In genomic region chr11:77068461-77069335, GRCh38 we compare ENCODE assay signal across 19 cellular contexts. TPM values are rescaled to one million over a fixed set of nuclear protein-coding genes. Genes with fewer than 3 reads are reported as not detected.
DNase-seq lines count a peak whose midpoint lies in the region; ATAC-seq and TF ChIP-seq lines count a peak whose summit lies in the region.
"Had no signal": no experiment of that assay in that cellular context is flagged by ENCODE, and none has a peak within 500 bp of the region (broad histone marks: within the 10 kb centered on the region; RNA-seq: fewer than 3 reads in every experiment).

No MANE protein-coding gene starts in this region.

- H3K9me3 ChIP-seq in BLaER1 (no peaks in the 10 kb centered on the region), H9 (ENCODE audit: control insufficient read depth, low read depth, low read length) (no peaks in the 10 kb centered on the region), neuronal stem cell (replicated peaks in 1 of 2; ENCODE audit: control insufficient read depth in 2 of 2, insufficient read depth in 1 of 2, low read depth in 1 of 2, low read length in 2 of 2) (no peaks in the 10 kb centered on the region), OCI-LY7 (ENCODE audit: low read length) (no peaks in the 10 kb centered on the region)
- H3K9me3 ChIP-seq: BE2C, lower lobe of right lung, psoas muscle, SJSA1, upper lobe of left lung had no signal

- peaks cover 10% of the 10 kb centered on the region for H3K23me2 ChIP-seq in H9 (ENCODE audit: insufficient read length, low read depth, low read length, poor library complexity, severe bottlenecking)

- BruUV-seq in OCI-LY7 (replicated peaks; lab: Mats Ljungman, UMichigan) = no TSS peak

- H3K4ac ChIP-seq in H9 (ENCODE audit: low read depth, low read length) = no peak overlapping the region
- H3K4ac ChIP-seq in neuronal stem cell (ENCODE audit: low read length) = no peak overlapping the region

- no peak overlapping the region for H2BK5ac ChIP-seq in H9 (ENCODE audit: insufficient read length, low read length)
- peak overlapping the region; percentile 76 for H2BK5ac ChIP-seq in neuronal stem cell (ENCODE audit: low read length)

- H3K9me2 ChIP-seq in OCI-LY7 (ENCODE audit: insufficient read depth, low read length) = no peaks in the 10 kb centered on the region

- H3K56ac ChIP-seq in H9 (ENCODE audit: insufficient read length, low read depth, low read length) = no peak overlapping the region

- H3K79me2 ChIP-seq in H9 (ENCODE audit: insufficient read depth, low read length) (0 out of 2 replicates have a peak, but pooled peaks cover 2% of the 10 kb centered on the region), OCI-LY7 (ENCODE audit: insufficient read depth, low read depth, low read length) (no peaks in the 10 kb centered on the region)

- H3K14ac ChIP-seq in H9 (ENCODE audit: insufficient read depth, low read length) (no peak overlapping the region), neuronal stem cell (ENCODE audit: low read length) (no peak overlapping the region)

- H3K4me3 ChIP-seq in BLaER1 = no peak overlapping the region
- H3K4me3 ChIP-seq in neuronal stem cell (ENCODE audit: low read length in 2 of 2) = peak overlapping the region in 1 of 2 donors; percentile 83
- H3K4me3 ChIP-seq in OCI-LY7 (ENCODE audit: low read depth, low read length, poor library complexity, severe bottlenecking) = no peak overlapping the region
- H3K4me3 ChIP-seq: lower lobe of right lung, psoas muscle, SJSA1 had no signal

- H3K27me3 ChIP-seq in BLaER1 (peaks cover 14% of the 10 kb centered on the region; the same call in 1 of the 2 replicates), H9 (ENCODE audit: insufficient read depth, low read length) (no peaks in the 10 kb centered on the region), neuronal stem cell (ENCODE audit: control insufficient read depth in 3 of 3, insufficient read depth in 3 of 3, low read depth in 1 of 3, low read length in 3 of 3) (peaks cover 0 to 3% (median 0%) of the 10 kb centered on the region in 3 experiments)
- H3K27me3 ChIP-seq: BE2C, SJSA1, upper lobe of left lung had no signal

- H3K36me3 ChIP-seq in BLaER1 (no peaks in the 10 kb centered on the region), neuronal stem cell (replicated peaks in 1 of 2; ENCODE audit: control insufficient read depth in 2 of 2, insufficient read depth in 2 of 2, low read length in 2 of 2) (peaks cover 0 to 14% of the 10 kb centered on the region in 2 donors), OCI-LY7 (ENCODE audit: insufficient read depth, low read length) (no peaks in the 10 kb centered on the region)
- H3K36me3 ChIP-seq: BE2C, lower lobe of right lung, SJSA1, upper lobe of left lung had no signal

- POLR2A ChIA-PET in OCI-LY7 (lab: Charles Lee) = no interaction called here

- peaks cover 18% of the 10 kb centered on the region for H4K20me1 ChIP-seq in BLaER1
- H4K20me1 ChIP-seq in H9 (ENCODE audit: control insufficient read depth, insufficient read depth, insufficient read length) = no peaks in the 10 kb centered on the region
- no peaks in the 10 kb centered on the region for H4K20me1 ChIP-seq in OCI-LY7 (ENCODE audit: insufficient read depth, low read length)

- H3K79me1 ChIP-seq in H9 (ENCODE audit: insufficient read depth, low read depth, low read length, poor library complexity, severe bottlenecking) (no peaks in the 10 kb centered on the region), neuronal stem cell (ENCODE audit: low read depth, low read length) (peaks cover 2% of the 10 kb centered on the region)

- TF ChIP-seq CTCF in H9 (conservative IDR thresholded peaks at IDR 0.05) = no peak
- TF ChIP-seq CTCF in glutamatergic neuron (IDR thresholded peaks at IDR 0.05; ENCODE audit: partially characterized antibody, unreplicated experiment) = no peak
- TF ChIP-seq CTCF in OCI-LY7 (conservative IDR thresholded peaks at IDR 0.05; ENCODE audit: low read length) = no peak

- H3K9ac ChIP-seq in BLaER1 (no peak overlapping the region), H9 (ENCODE audit: extremely low read depth, insufficient read length, low read length) (no peak overlapping the region), neuronal stem cell (ENCODE audit: low read depth, low read length, poor library complexity) (no peak overlapping the region)

- H3K36me3 Mint-ChIP-seq in H9 (ENCODE audit: insufficient read depth in 1 of 3, low read depth in 3 of 3) (no peaks in the 10 kb centered on the region), glutamatergic neuron (ENCODE audit: unreplicated experiment) (no peaks in the 10 kb centered on the region)
- H3K36me3 Mint-ChIP-seq: activated naive CD8-positive, alpha-beta T cell treated with anti-CD3 and anti-CD28 coated beads for 36 hours had no signal

- H3K4me1 Mint-ChIP-seq in H9 = peaks cover 17 to 22% of the 10 kb centered on the region in 2 experiments
- H3K4me1 Mint-ChIP-seq in glutamatergic neuron (ENCODE audit: low read depth, unreplicated experiment) = peaks cover 40% of the 10 kb centered on the region

- ATAC-seq in HG02981 (IDR thresholded peaks at IDR 0.05; ENCODE audit: unreplicated experiment) = no peak
- ATAC-seq: lower lobe of right lung, psoas muscle had no signal

- no peak overlapping the region for H2BK20ac ChIP-seq in H9 (ENCODE audit: low read depth, low read length, poor library complexity, severe bottlenecking)

- DNase-seq in H9 (peak; percentile 20), glutamatergic neuron (no peak), neuronal stem cell (ENCODE audit: low spot score) (no peak), OCI-LY7 (ENCODE audit: low spot score) (no peak)
- no peak for DNase-seq in stimulated activated CD4-positive, alpha-beta T cell treated with anti-CD3 and anti-CD28 coated beads, Interleukin-4, amount 100 ng/mL, for 4 hours
- DNase-seq in activated naive CD4-positive, alpha-beta T cell (lab: John Stamatoyannopoulos, UW) = no peak
- DNase-seq: activated naive CD8-positive, alpha-beta T cell treated with anti-CD3 and anti-CD28 coated beads for 36 hours; BE2C; erythroblast; hypothalamus; lower lobe of right lung; NCI-H2227 treated with DMSO at 0.1 percent for 48 hours; stimulated activated CD4-positive, alpha-beta T cell treated with anti-CD3 and anti-CD28 coated beads, Interleukin-1b, Interleukin-23, amount 100 ng/mL, for 48 hours; upper lobe of left lung had no signal

- H3K9me3 Mint-ChIP-seq in H9 (no peaks in the 10 kb centered on the region), glutamatergic neuron (ENCODE audit: unreplicated experiment) (peaks cover 3% of the 10 kb centered on the region)
- H3K9me3 Mint-ChIP-seq: activated naive CD8-positive, alpha-beta T cell treated with anti-CD3 and anti-CD28 coated beads for 36 hours had no signal

- peaks cover 19% of the 10 kb centered on the region for H3K27me3 Mint-ChIP-seq in H9 (ENCODE audit: low read depth)
- H3K27me3 Mint-ChIP-seq in glutamatergic neuron (ENCODE audit: unreplicated experiment) = peaks cover 15% of the 10 kb centered on the region
- H3K27me3 Mint-ChIP-seq: activated naive CD8-positive, alpha-beta T cell treated with anti-CD3 and anti-CD28 coated beads for 36 hours had no signal

- H2BK12ac ChIP-seq in H9 (ENCODE audit: insufficient read length, low read depth, low read length) (no peak overlapping the region), neuronal stem cell (ENCODE audit: low read length) (no peak overlapping the region)

- H3K27ac ChIP-seq in BLaER1 = no peak overlapping the region
- no peak overlapping the region for H3K27ac ChIP-seq in H9 (ENCODE audit: insufficient read length, low read depth, low read length)
- no peak overlapping the region for H3K27ac ChIP-seq in neuronal stem cell (replicated peaks; ENCODE audit: low read length)
- no peak overlapping the region for H3K27ac ChIP-seq in OCI-LY7 (ENCODE audit: low read depth, low read length, poor library complexity, severe bottlenecking)
- H3K27ac ChIP-seq: lower lobe of right lung, psoas muscle, SJSA1, upper lobe of left lung had no signal

- CTCF ChIA-PET in OCI-LY7 (lab: Charles Lee; ENCODE audit: unreplicated experiment) = no interaction called here

- H2BK120ac ChIP-seq in H9 (ENCODE audit: low read depth, low read length, poor library complexity, severe bottlenecking) (no peak overlapping the region), neuronal stem cell (ENCODE audit: low read depth, low read length) (no peak overlapping the region)

- H3K27ac Mint-ChIP-seq in H9 (no peak overlapping the region), glutamatergic neuron (ENCODE audit: unreplicated experiment) (peak overlapping the region; percentile 48)
- H3K27ac Mint-ChIP-seq: activated naive CD8-positive, alpha-beta T cell treated with anti-CD3 and anti-CD28 coated beads for 36 hours had no signal

- intact Hi-C loops in OCI-LY7 (cut with micrococcal nuclease; ENCODE audit: unreplicated experiment) = no loop called here

- no peak overlapping the region for H3T11ph ChIP-seq in H9 (ENCODE audit: low read length)

- H3K4me2 ChIP-seq in BLaER1 = peak overlapping the region; percentile 99
- H3K4me2 ChIP-seq in H9 (ENCODE audit: insufficient read depth, insufficient read length, low read length) = no peak overlapping the region
- H3K4me2 ChIP-seq in neuronal stem cell (ENCODE audit: insufficient read depth, low read length, poor library complexity, severe bottlenecking) = no peak overlapping the region
- no peak overlapping the region for H3K4me2 ChIP-seq in OCI-LY7 (ENCODE audit: low read length)

- H4K8ac ChIP-seq in H9 (replicated peaks; ENCODE audit: insufficient read length, low read depth, low read length) (no peak overlapping the region), neuronal stem cell (ENCODE audit: low read depth, low read length) (no peak overlapping the region)

- H3K4me3 Mint-ChIP-seq in H9 (peak overlapping the region; percentile 72 to 90; a peak in 3 of 5 replicates), glutamatergic neuron (ENCODE audit: unreplicated experiment) (peak overlapping the region; percentile 90)

- H2BK15ac ChIP-seq in H9 (ENCODE audit: low read depth, low read length) (no peak overlapping the region), neuronal stem cell (ENCODE audit: low read length) (peak overlapping the region; percentile 70)

- no peak overlapping the region for H4K5ac ChIP-seq in H9 (ENCODE audit: insufficient read length, low read depth, low read length)

- H3K23ac ChIP-seq in H9 (ENCODE audit: insufficient read length, low read depth, low read length) = no peak overlapping the region
- H3K23ac ChIP-seq in neuronal stem cell (ENCODE audit: low read depth, low read length, poor library complexity) = no peak overlapping the region

- H3K4me1 ChIP-seq in BLaER1 (peaks cover 71% of the 10 kb centered on the region), H9 (ENCODE audit: insufficient read depth, low read length) (no peaks in the 10 kb centered on the region), neuronal stem cell (ENCODE audit: control insufficient read depth in 2 of 2, insufficient read depth in 1 of 2, low read depth in 1 of 2, low read length in 2 of 2) (peaks cover 10 to 25% of the 10 kb centered on the region in 2 donors), OCI-LY7 (ENCODE audit: insufficient read depth, low read length, poor library complexity, severe bottlenecking) (peaks cover 9% of the 10 kb centered on the region)
- H3K4me1 ChIP-seq: psoas muscle had no signal

- H2AK5ac ChIP-seq in H9 (ENCODE audit: insufficient read length, low read length) = no peak overlapping the region
- peak overlapping the region; percentile 66 for H2AK5ac ChIP-seq in neuronal stem cell (ENCODE audit: low read depth, low read length)

- H3K18ac ChIP-seq in H9 (ENCODE audit: insufficient read length, low read depth, low read length) (no peak overlapping the region), neuronal stem cell (ENCODE audit: low read length) (peak overlapping the region; percentile 38)

- H2AFZ ChIP-seq in H9 (ENCODE audit: low read length) = no peak overlapping the region
- H2AFZ ChIP-seq in neuronal stem cell (ENCODE audit: low read length) = no peak overlapping the region
- no peak overlapping the region for H2AFZ ChIP-seq in OCI-LY7 (ENCODE audit: low read length)

- H4K91ac ChIP-seq in H9 (ENCODE audit: insufficient read length, low read depth, low read length) (no peak overlapping the region), neuronal stem cell (ENCODE audit: low read depth, low read length, poor library complexity) (no peak overlapping the region)

- WGBS in H9 (ENCODE audit: extremely low coverage, insufficient read length, low lambda C conversion rate) = no CpG with 5 or more reads among the region's 7 CpGs
- WGBS in neuronal stem cell (ENCODE audit: extremely low coverage in 2 of 2, insufficient read length in 2 of 2, insufficient replicate concordance in 1 of 2), 2 donors = no CpG with 5 or more reads among the region's 7 CpGs

RNA-seq across cellular contexts. Expression of gene CAPN5, which starts 1.9 kb away (rescaled TPM):
- total RNA-seq in H9 (2021) (16.7 and 17.1 TPM in 2 replicates), glutamatergic neuron (ENCODE audit: unreplicated experiment) (45.0 TPM), OCI-LY7 (2022) (1.5 TPM in 2 replicates)
- 7.6 TPM for polyA plus RNA-seq in neuronal stem cell (2013, experiment 1 of 2)
- polyA plus RNA-seq in neuronal stem cell (2013, experiment 2 of 2) = 8.0 TPM
- total RNA-seq in OCI-LY7 (2014; rRNA removed; shearing (Covaris generic)) = 0.98 and 1.4 TPM in 2 replicates

RNA-seq across cellular contexts. Expression of gene OMP, which starts 33.9 kb away (rescaled TPM):
- total RNA-seq in H9 (2021) (0.86 TPM in 1 of 2 replicates, not detected in the other), glutamatergic neuron (ENCODE audit: unreplicated experiment) (not detected), OCI-LY7 (2022) (not detected in 2 replicates)
- polyA plus RNA-seq in neuronal stem cell (2013, experiment 1 of 2) = not detected
- polyA plus RNA-seq in neuronal stem cell (2013, experiment 2 of 2) = not detected
- not detected in 2 replicates for total RNA-seq in OCI-LY7 (2014; rRNA removed; shearing (Covaris generic))
- total RNA-seq: activated naive CD8-positive, alpha-beta T cell treated with anti-CD3 and anti-CD28 coated beads for 36 hours; chondrocyte; lower lobe of right lung; psoas muscle; SJSA1 had no signal

RNA-seq across cellular contexts. Expression of gene B3GNT6, which starts 34.5 kb away (rescaled TPM):
- total RNA-seq in H9 (2021) = not detected in 2 replicates
- not detected for total RNA-seq in glutamatergic neuron (ENCODE audit: unreplicated experiment)
- polyA plus RNA-seq in neuronal stem cell (2013, experiment 1 of 2) = not detected
- polyA plus RNA-seq in neuronal stem cell (2013, experiment 2 of 2) = not detected
- not detected in 2 replicates for total RNA-seq in OCI-LY7 (2014; rRNA removed; shearing (Covaris generic))
- total RNA-seq in OCI-LY7 (2022) = not detected in 2 replicates
- total RNA-seq: activated naive CD8-positive, alpha-beta T cell treated with anti-CD3 and anti-CD28 coated beads for 36 hours; chondrocyte; lower lobe of right lung had no signal
- polyA plus RNA-seq: psoas muscle had no signal

RNA-seq across cellular contexts. Expression of gene MYO7A, which starts 59.3 kb away (rescaled TPM):
- total RNA-seq in H9 (2021) (1.6 and 2.2 TPM in 2 replicates), glutamatergic neuron (ENCODE audit: unreplicated experiment) (11.6 TPM), OCI-LY7 (2022) (not detected in 2 replicates)
- 0.71 TPM for polyA plus RNA-seq in neuronal stem cell (2013, experiment 1 of 2)
- 0.60 TPM for polyA plus RNA-seq in neuronal stem cell (2013, experiment 2 of 2)
- total RNA-seq in OCI-LY7 (2014; rRNA removed; shearing (Covaris generic)) = not detected in 2 replicates
- total RNA-seq: chondrocyte, SJSA1 had no signal
